ENCODE assay signal across 17 cellular contexts in genomic region chr4:171279131-171279530, GRCh38.
"Had no signal": no experiment of that assay in that cellular context is flagged by ENCODE, and none has a peak within 500 bp of the region (broad histone marks: within the 10 kb centered on the region; RNA-seq: fewer than 3 reads in every experiment).

No MANE protein-coding gene starts in this region.

- ATAC-seq: heart left ventricle; naive thymus-derived CD4-positive, alpha-beta T cell; psoas muscle; sciatic nerve; stimulated activated memory B cell treated with anti-CD40 and anti-IgM and Interleukin-4, amounts not matched to agents 10 μg/mL and 1 μg/mL and 100 μg/mL, for 72 hours had no signal

- H3K27me3 ChIP-seq: heart left ventricle, spleen, tibial artery, upper lobe of left lung, uterus had no signal

- H3K4me3 ChIP-seq: heart left ventricle, psoas muscle, spleen, tibial artery, upper lobe of left lung, uterus had no signal

- H3K9me3 ChIP-seq: psoas muscle, spleen, tibial artery, upper lobe of left lung, uterus had no signal

- FAIRE-seq: islet of Langerhans had no signal

- H3K4me1 ChIP-seq: heart left ventricle, psoas muscle, spleen, tibial artery, upper lobe of left lung, uterus had no signal

- H3K27ac ChIP-seq: heart left ventricle, psoas muscle, spleen, tibial artery, upper lobe of left lung, uterus had no signal

- H3K36me3 ChIP-seq: heart left ventricle, spleen, tibial artery, upper lobe of left lung, uterus had no signal

- DNase-seq: effector CD8-positive, alpha-beta T cell; heart left ventricle; hippocampal formation; kidney glomerular epithelial cell; naive thymus-derived CD4-positive, alpha-beta T cell; nephron progenitor cell; psoas muscle; spleen; stimulated activated CD4-positive, alpha-beta T cell treated with anti-CD3 and anti-CD28 coated beads, Interleukin-15, amount 100 ng/mL, for 24 hours; stimulated activated CD4-positive, alpha-beta T cell treated with anti-CD3 and anti-CD28 coated beads, Interleukin-1b, Interleukin-23, amount 100 ng/mL, for 48 hours; stimulated activated CD4-positive, alpha-beta T cell treated with anti-CD3 and anti-CD28 coated beads, Interleukin-4, amount 100 ng/mL, for 24 hours; tibial artery; upper lobe of left lung; uterus had no signal
